In the genomic region with DNA sequence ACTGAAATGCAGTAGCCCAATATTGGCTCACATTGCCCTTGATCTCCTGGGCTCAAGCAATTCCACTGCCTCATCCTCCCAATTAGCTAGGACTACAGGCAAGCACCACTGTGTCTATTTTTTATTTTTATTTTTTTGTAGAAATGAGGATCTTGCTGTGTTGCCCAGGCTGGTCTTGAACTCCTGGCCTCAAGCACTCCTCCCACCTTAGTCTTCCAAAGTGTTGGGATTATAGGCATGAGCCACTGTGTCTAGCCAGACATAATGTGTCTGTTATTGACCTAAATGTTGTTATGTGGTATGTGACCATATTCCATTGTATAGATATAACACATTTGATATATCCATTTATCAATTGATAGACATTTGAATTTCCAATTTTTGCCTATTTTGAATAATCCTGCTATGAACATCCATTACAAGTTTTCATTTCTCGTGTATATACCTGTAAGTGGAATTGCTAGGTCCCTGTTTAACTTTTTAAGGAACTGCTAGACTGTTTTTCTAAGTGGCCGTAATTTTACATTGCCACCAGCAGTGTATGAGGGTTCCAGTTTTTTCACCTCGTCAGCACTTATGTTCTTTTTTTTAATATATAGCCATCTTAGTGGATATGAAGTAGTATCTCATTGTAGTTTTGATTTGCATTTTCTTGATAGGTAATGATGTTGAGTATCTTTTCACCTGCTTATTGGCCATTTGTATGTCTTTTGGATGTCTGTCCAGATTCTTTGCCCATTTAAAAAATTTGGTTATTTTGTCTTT, we compare ENCODE assay signal across 31 cellular contexts. TPM values are rescaled to one million over a fixed set of nuclear protein-coding genes. Genes with fewer than 3 reads are reported as not detected.
A peak's percentile ranks its signal among the peaks of the same experiment; 100 is the strongest.
DNase-seq lines count a peak whose midpoint lies in the region; ATAC-seq and TF ChIP-seq lines count a peak whose summit lies in the region.
"Had no signal": no experiment of that assay in that cellular context is flagged by ENCODE, and none has a peak within 500 bp of the region (broad histone marks: within the 10 kb centered on the region; RNA-seq: fewer than 3 reads in every experiment).

No MANE protein-coding gene starts in this region.

- no peaks in the 10 kb centered on the region for H3K9me3 Mint-ChIP-seq in activated naive CD4-positive, alpha-beta T cell treated with anti-CD3 and anti-CD28 coated beads, Interleukin-2, amount 50 U/mL, for 24 hours
- no peaks in the 10 kb centered on the region for H3K9me3 Mint-ChIP-seq in activated naive CD4-positive, alpha-beta T cell treated with anti-CD3 and anti-CD28 coated beads for 36 hours
- no peaks in the 10 kb centered on the region for H3K9me3 Mint-ChIP-seq in dendritic cell treated with granulocyte-macrophage colony-stimulating factor and Interleukin-4, amounts not matched to agents 40 ng/mL and 50 ng/mL, for 4 days
- no peaks in the 10 kb centered on the region for H3K9me3 Mint-ChIP-seq in stimulated activated effector memory CD8-positive, alpha-beta T cell treated with anti-CD3 and anti-CD28 coated beads, Interleukin-12 subunit alpha, Interleukin-12 subunit beta, amount 100 ng/mL, for 72 hours
- H3K9me3 Mint-ChIP-seq: activated T-cell treated with anti-CD3 and anti-CD28 coated beads, Interleukin-2, amount 50 U/mL, for 4 hours; GM23338; IgD-negative memory B cell had no signal

- H3K27ac Mint-ChIP-seq in activated naive CD4-positive, alpha-beta T cell treated with anti-CD3 and anti-CD28 coated beads, Interleukin-2, amount 50 U/mL, for 24 hours, result peak overlapping the region; percentile 66
- no peak overlapping the region for H3K27ac Mint-ChIP-seq in activated naive CD4-positive, alpha-beta T cell treated with anti-CD3 and anti-CD28 coated beads for 36 hours
- H3K27ac Mint-ChIP-seq in dendritic cell treated with granulocyte-macrophage colony-stimulating factor and Interleukin-4, amounts not matched to agents 40 ng/mL and 50 ng/mL, for 4 days, result peak overlapping the region; percentile 4
- H3K27ac Mint-ChIP-seq in stimulated activated effector memory CD8-positive, alpha-beta T cell treated with anti-CD3 and anti-CD28 coated beads, Interleukin-12 subunit alpha, Interleukin-12 subunit beta, amount 100 ng/mL, for 72 hours, result peak overlapping the region; percentile 50
- H3K27ac Mint-ChIP-seq: B cell, GM23338 had no signal

- no peaks in the 10 kb centered on the region for H3K9me3 ChIP-seq in RWPE2 (ENCODE audit: severe bottlenecking)
- H3K9me3 ChIP-seq: Caco-2, suprapubic skin, upper lobe of right lung had no signal

- H3K36me3 Mint-ChIP-seq in activated naive CD4-positive, alpha-beta T cell treated with anti-CD3 and anti-CD28 coated beads, Interleukin-2, amount 50 U/mL, for 24 hours, result peaks cover 11% of the 10 kb centered on the region
- H3K36me3 Mint-ChIP-seq in activated naive CD4-positive, alpha-beta T cell treated with anti-CD3 and anti-CD28 coated beads for 36 hours (ENCODE audit: low read depth), result no peaks in the 10 kb centered on the region
- H3K36me3 Mint-ChIP-seq in dendritic cell treated with granulocyte-macrophage colony-stimulating factor and Interleukin-4, amounts not matched to agents 40 ng/mL and 50 ng/mL, for 4 days (ENCODE audit: low read depth), result peaks cover 11% of the 10 kb centered on the region
- peaks cover 12% of the 10 kb centered on the region for H3K36me3 Mint-ChIP-seq in stimulated activated effector memory CD8-positive, alpha-beta T cell treated with anti-CD3 and anti-CD28 coated beads, Interleukin-12 subunit alpha, Interleukin-12 subunit beta, amount 100 ng/mL, for 72 hours

- H3K27ac ChIP-seq in RWPE2 (ENCODE audit: poor library complexity, severe bottlenecking), result no peak overlapping the region
- H3K27ac ChIP-seq: brain microvascular endothelial cell, parathyroid adenoma, suprapubic skin, upper lobe of right lung had no signal

- peaks cover 22% of the 10 kb centered on the region for H3K4me1 ChIP-seq in RWPE2 (ENCODE audit: insufficient read depth, poor library complexity, severe bottlenecking)
- H3K4me1 ChIP-seq: Caco-2 had no signal

- ATAC-seq in RWPE2 (ENCODE audit: low read depth), result 0 out of 3 replicates have a peak, but pooled peaks have one; percentile 10
- ATAC-seq in stimulated activated effector memory CD8-positive, alpha-beta T cell treated with anti-CD3 and anti-CD28 coated beads, Interleukin-12 subunit alpha, Interleukin-12 subunit beta, amount 100 ng/mL, for 72 hours, result no peak
- ATAC-seq: GM23338, left cardiac atrium, Panc1, upper lobe of right lung had no signal

- H3K4me1 Mint-ChIP-seq in activated naive CD4-positive, alpha-beta T cell treated with anti-CD3 and anti-CD28 coated beads, Interleukin-2, amount 50 U/mL, for 24 hours, result peaks cover 96% of the 10 kb centered on the region
- peaks cover 81% of the 10 kb centered on the region for H3K4me1 Mint-ChIP-seq in activated naive CD4-positive, alpha-beta T cell treated with anti-CD3 and anti-CD28 coated beads for 36 hours (ENCODE audit: low read depth)
- H3K4me1 Mint-ChIP-seq in dendritic cell treated with granulocyte-macrophage colony-stimulating factor and Interleukin-4, amounts not matched to agents 40 ng/mL and 50 ng/mL, for 4 days (ENCODE audit: low read depth), result peaks cover 69% of the 10 kb centered on the region
- H3K4me1 Mint-ChIP-seq in stimulated activated effector memory CD8-positive, alpha-beta T cell treated with anti-CD3 and anti-CD28 coated beads, Interleukin-12 subunit alpha, Interleukin-12 subunit beta, amount 100 ng/mL, for 72 hours, result peaks cover 79% of the 10 kb centered on the region
- H3K4me1 Mint-ChIP-seq: GM23338 had no signal

- no peaks in the 10 kb centered on the region for H3K27me3 ChIP-seq in RWPE2 (ENCODE audit: insufficient read depth, poor library complexity, severe bottlenecking)
- H3K27me3 ChIP-seq: brain microvascular endothelial cell, suprapubic skin, upper lobe of right lung had no signal

- H3K27me3 Mint-ChIP-seq in activated naive CD4-positive, alpha-beta T cell treated with anti-CD3 and anti-CD28 coated beads, Interleukin-2, amount 50 U/mL, for 24 hours, result no peaks in the 10 kb centered on the region
- no peaks in the 10 kb centered on the region for H3K27me3 Mint-ChIP-seq in activated naive CD4-positive, alpha-beta T cell treated with anti-CD3 and anti-CD28 coated beads for 36 hours (ENCODE audit: low read depth)
- H3K27me3 Mint-ChIP-seq in dendritic cell treated with granulocyte-macrophage colony-stimulating factor and Interleukin-4, amounts not matched to agents 40 ng/mL and 50 ng/mL, for 4 days, result no peaks in the 10 kb centered on the region
- H3K27me3 Mint-ChIP-seq: activated CD4-positive, alpha-beta T cell treated with anti-CD3 and anti-CD28 coated beads for 36 hours; B cell; IgD-negative memory B cell had no signal

- H3K4me3 ChIP-seq in RWPE2 (ENCODE audit: severe bottlenecking), result no peak overlapping the region
- H3K4me3 ChIP-seq: GM23338, lung, suprapubic skin, upper lobe of right lung had no signal

- intact Hi-C loops in activated naive CD4-positive, alpha-beta T cell treated with anti-CD3 and anti-CD28 coated beads for 36 hours (cut with micrococcal nuclease), result no loop called here
- intact Hi-C loops in dendritic cell treated with granulocyte-macrophage colony-stimulating factor and Interleukin-4, amounts not matched to agents 40 ng/mL and 50 ng/mL, for 4 days (cut with micrococcal nuclease), result loop anchor here (10.0 kb wide), 1 partner anchor 55 kb away; no protein-coding TSS in a partner anchor

- CTCF ChIA-PET in activated naive CD4-positive, alpha-beta T cell treated with anti-CD3 and anti-CD28 coated beads for 36 hours (lab: Charles Lee), result no interaction called here

- no peaks in the 10 kb centered on the region; the same call in 1 of the 2 replicates for H3K36me3 ChIP-seq in RWPE2 (ENCODE audit: low read depth)
- H3K36me3 ChIP-seq: brain microvascular endothelial cell, suprapubic skin, upper lobe of right lung had no signal

- DNase-seq in activated naive CD4-positive, alpha-beta T cell treated with anti-CD3 and anti-CD28 coated beads for 36 hours, result no peak
- DNase-seq in RWPE2 (ENCODE audit: low spot score), result no peak
- no peak for DNase-seq in stimulated activated effector memory CD8-positive, alpha-beta T cell treated with anti-CD3 and anti-CD28 coated beads, Interleukin-12 subunit alpha, Interleukin-12 subunit beta, amount 100 ng/mL, for 72 hours (ENCODE audit: low spot score in 2 of 2)
- DNase-seq in middle frontal gyrus (ENCODE audit: extremely low spot score, low spot score), result no peak
- DNase-seq in GF-D8 (lab: John Stamatoyannopoulos, UW), result no peak
- DNase-seq in HUDEP-2 (lab: John Stamatoyannopoulos, UW; ENCODE audit: unreplicated experiment in 76 of 76), result no peak
- DNase-seq: activated CD4-positive, alpha-beta T cell treated with anti-CD3 and anti-CD28 coated beads for 36 hours; activated naive CD4-positive, alpha-beta T cell; activated T-cell treated with anti-CD3 and anti-CD28 coated beads, Interleukin-2, amount 50 U/mL, for 4 hours; amygdala; brain microvascular endothelial cell; Caco-2; hippocampal formation; left cardiac atrium; NCI-H1048; NCI-H446 treated with DMSO at 0.1 percent for 48 hours; NCI-H774; retina; small intestine; stimulated activated naive CD4-positive, alpha-beta T cell treated with Interleukin-2 at 50 U/mL for 16 hours; T-helper 9 cell; upper lobe of right lung had no signal

- H3K4me3 Mint-ChIP-seq in activated naive CD4-positive, alpha-beta T cell treated with anti-CD3 and anti-CD28 coated beads, Interleukin-2, amount 50 U/mL, for 24 hours, result peak overlapping the region; percentile 81
- H3K4me3 Mint-ChIP-seq in activated naive CD4-positive, alpha-beta T cell treated with anti-CD3 and anti-CD28 coated beads for 36 hours, result no peak overlapping the region
- H3K4me3 Mint-ChIP-seq in dendritic cell treated with granulocyte-macrophage colony-stimulating factor and Interleukin-4, amounts not matched to agents 40 ng/mL and 50 ng/mL, for 4 days, result no peak overlapping the region
- no peak overlapping the region for H3K4me3 Mint-ChIP-seq in stimulated activated effector memory CD8-positive, alpha-beta T cell treated with anti-CD3 and anti-CD28 coated beads, Interleukin-12 subunit alpha, Interleukin-12 subunit beta, amount 100 ng/mL, for 72 hours
- H3K4me3 Mint-ChIP-seq: activated CD4-positive, alpha-beta T cell treated with anti-CD3 and anti-CD28 coated beads for 36 hours; B cell; GM23338 had no signal

- TF ChIP-seq CTCF in RWPE2 (IDR thresholded peaks at IDR 0.05; ENCODE audit: poor library complexity, severe bottlenecking), result no peak

RNA-seq across cellular contexts. Expression of gene USP15, which starts 9.4 kb away (rescaled TPM):
- 10 to 100 TPM; 84.5 to 95.5 TPM for total RNA-seq in activated naive CD4-positive, alpha-beta T cell treated with anti-CD3 and anti-CD28 coated beads for 36 hours
